Comparison of ENCODE assay signal across 15 cellular contexts in genomic region chr7:151168787-151169162, GRCh38. TPM values are rescaled to one million over a fixed set of nuclear protein-coding genes. Genes with fewer than 3 reads are reported as not detected.
DNase-seq lines count a peak whose midpoint lies in the region; ATAC-seq, FAIRE-seq and TF ChIP-seq lines count a peak whose summit lies in the region.
"Had no signal": no experiment of that assay in that cellular context is flagged by ENCODE, and none has a peak within 500 bp of the region (broad histone marks: within the 10 kb centered on the region; RNA-seq: fewer than 3 reads in every experiment).

No MANE protein-coding gene starts in this region.

- H4K20me1 ChIP-seq in GM23338 (replicated peaks; ENCODE audit: insufficient read depth) (peaks cover 11% of the 10 kb centered on the region), astrocyte (ENCODE audit: insufficient read depth, low read length) (peaks cover 6% of the 10 kb centered on the region)

- H3F3A ChIP-seq in GM23338 (replicated peaks; ENCODE audit: low read depth), result peaks cover 13% of the 10 kb centered on the region; the same call in 1 of the 2 replicates

- H3K27ac Mint-ChIP-seq in CD4-positive, CD25-positive, alpha-beta regulatory T cell, result peak overlapping the region in 1 of 3 donors; percentile 95
- H3K27ac Mint-ChIP-seq in GM23338 (no peak overlapping the region), astrocyte (ENCODE audit: unreplicated experiment) (no peak overlapping the region)
- H3K27ac Mint-ChIP-seq in natural killer cell treated with Interleukin-12 subunit alpha and Interleukin-12 subunit beta and Interleukin-15 and Interleukin-18, amount 100 ng/mL, for 72 hours, result no peak overlapping the region

- H3K27me3 Mint-ChIP-seq in CD4-positive, CD25-positive, alpha-beta regulatory T cell, result peaks cover 48% of the 10 kb centered on the region
- H3K27me3 Mint-ChIP-seq in GM23338 (ENCODE audit: insufficient read depth, low read depth, poor library complexity) (peaks cover 48% of the 10 kb centered on the region), astrocyte (ENCODE audit: low read depth, unreplicated experiment) (peaks cover 53% of the 10 kb centered on the region)
- peaks cover 39 to 41% of the 10 kb centered on the region in 2 donors for H3K27me3 Mint-ChIP-seq in natural killer cell treated with Interleukin-12 subunit alpha and Interleukin-12 subunit beta and Interleukin-15 and Interleukin-18, amount 100 ng/mL, for 72 hours

- FAIRE-seq in astrocyte (lab: Jason Lieb, UNC), result no peak
- FAIRE-seq: GM19239 had no signal

- no peaks in the 10 kb centered on the region for H3K9me3 ChIP-seq in CD4-positive, CD25-positive, alpha-beta regulatory T cell (ENCODE audit: control insufficient read depth in 2 of 2, low read length in 2 of 2)
- H3K9me3 ChIP-seq in astrocyte (ENCODE audit: insufficient read depth, low read depth, low read length), result no peaks in the 10 kb centered on the region
- H3K9me3 ChIP-seq: spleen had no signal

- peaks cover 50% of the 10 kb centered on the region for H3K27me3 ChIP-seq in CD4-positive, CD25-positive, alpha-beta regulatory T cell (ENCODE audit: control insufficient read depth, insufficient read depth, low read length)
- H3K27me3 ChIP-seq in GM23338 (ENCODE audit: insufficient read depth) (peaks cover 98% of the 10 kb centered on the region), astrocyte (ENCODE audit: insufficient read depth, low read length) (peaks cover 73% of the 10 kb centered on the region)

- DNase-seq in CD4-positive, CD25-positive, alpha-beta regulatory T cell, result no peak
- DNase-seq in GM23338 (ENCODE audit: low spot score), result no peak
- DNase-seq in astrocyte (ENCODE audit: low read depth), result no peak
- DNase-seq in natural killer cell treated with Interleukin-12 subunit alpha and Interleukin-12 subunit beta and Interleukin-15 and Interleukin-18, amount 100 ng/mL, for 72 hours (ENCODE audit: low spot score), result no peak
- DNase-seq in effector CD4-positive, alpha-beta T cell, result no peak
- DNase-seq in activated naive CD4-positive, alpha-beta T cell treated with anti-CD3 and anti-CD28 coated beads, Interleukin-2, amount 50 U/mL, for 16 hours, result no peak
- DNase-seq: DMS 273 treated with DMSO at 0.1 percent for 48 hours, hippocampal formation, spleen had no signal

- H3K79me2 ChIP-seq in GM23338 (replicated peaks; ENCODE audit: insufficient read depth) (no peaks in the 10 kb centered on the region), astrocyte (ENCODE audit: insufficient read depth, low read length) (no peaks in the 10 kb centered on the region)

- H3K4me3 ChIP-seq in CD4-positive, CD25-positive, alpha-beta regulatory T cell (ENCODE audit: low read depth, low read length), result no peak overlapping the region
- peak overlapping the region; percentile 65; the same call in 1 of the 2 replicates for H3K4me3 ChIP-seq in GM23338
- no peak overlapping the region for H3K4me3 ChIP-seq in astrocyte (ENCODE audit: insufficient read depth, low read depth, low read length)

- H2AFZ ChIP-seq in GM23338 (no peak overlapping the region; the same call in 1 of the 2 replicates), astrocyte (ENCODE audit: low read depth, low read length) (no peak overlapping the region)

- no peak overlapping the region for H3K9ac ChIP-seq in astrocyte (ENCODE audit: low read length)

- H3K4me2 ChIP-seq in GM23338 (peak overlapping the region; percentile 87), astrocyte (ENCODE audit: low read length) (no peak overlapping the region)

- peaks cover 0 to 17% (median 11%) of the 10 kb centered on the region in 4 donors for H3K4me1 Mint-ChIP-seq in CD4-positive, CD25-positive, alpha-beta regulatory T cell
- H3K4me1 Mint-ChIP-seq in GM23338 (peaks cover 13% of the 10 kb centered on the region), astrocyte (ENCODE audit: low read depth, unreplicated experiment) (peaks cover 3% of the 10 kb centered on the region)
- peaks cover 8 to 12% of the 10 kb centered on the region in 2 donors for H3K4me1 Mint-ChIP-seq in natural killer cell treated with Interleukin-12 subunit alpha and Interleukin-12 subunit beta and Interleukin-15 and Interleukin-18, amount 100 ng/mL, for 72 hours (ENCODE audit: low read depth in 2 of 2)

- H3K27ac ChIP-seq in CD4-positive, CD25-positive, alpha-beta regulatory T cell (ENCODE audit: insufficient read depth, low read length, poor library complexity, severe bottlenecking), result no peak overlapping the region
- H3K27ac ChIP-seq in GM23338 (ENCODE audit: low read depth) (no peak overlapping the region), astrocyte (ENCODE audit: low read depth, low read length) (no peak overlapping the region)
- H3K27ac ChIP-seq: spleen had no signal

- peaks cover 24% of the 10 kb centered on the region for H3K4me1 ChIP-seq in CD4-positive, CD25-positive, alpha-beta regulatory T cell (ENCODE audit: control insufficient read depth, insufficient read depth, low read length, poor library complexity, severe bottlenecking)
- H3K4me1 ChIP-seq in GM23338 (ENCODE audit: insufficient read depth) (peaks cover 10% of the 10 kb centered on the region), astrocyte (ENCODE audit: insufficient read depth, low read length) (peaks cover 3% of the 10 kb centered on the region)

- H3K4me3 Mint-ChIP-seq in CD4-positive, CD25-positive, alpha-beta regulatory T cell, result peak overlapping the region; percentile 34 to 88 (median 82)
- H3K4me3 Mint-ChIP-seq in GM23338, result peak overlapping the region; percentile 73
- H3K4me3 Mint-ChIP-seq in astrocyte (ENCODE audit: unreplicated experiment), result peak overlapping the region; percentile 74
- peak overlapping the region; percentile 85 for H3K4me3 Mint-ChIP-seq in natural killer cell treated with Interleukin-12 subunit alpha and Interleukin-12 subunit beta and Interleukin-15 and Interleukin-18, amount 100 ng/mL, for 72 hours

- TF ChIP-seq CTCF in GM23338 (conservative IDR thresholded peaks at IDR 0.05; ENCODE audit: low read depth in 2 of 2), result no peak
- TF ChIP-seq CTCF in astrocyte (IDR thresholded peaks at IDR 0.05; ENCODE audit: insufficient read depth, low read depth, low read length), result no peak

- peaks cover 8% of the 10 kb centered on the region for H3K36me3 Mint-ChIP-seq in CD4-positive, CD25-positive, alpha-beta regulatory T cell
- H3K36me3 Mint-ChIP-seq in GM23338 (ENCODE audit: low read depth) (peaks cover 10% of the 10 kb centered on the region; the same call in 2 of the 3 replicates), astrocyte (ENCODE audit: low read depth, unreplicated experiment) (no peaks in the 10 kb centered on the region)
- no peaks in the 10 kb centered on the region for H3K36me3 Mint-ChIP-seq in natural killer cell treated with Interleukin-12 subunit alpha and Interleukin-12 subunit beta and Interleukin-15 and Interleukin-18, amount 100 ng/mL, for 72 hours

- H3K36me3 ChIP-seq in CD4-positive, CD25-positive, alpha-beta regulatory T cell (ENCODE audit: control insufficient read depth, insufficient read depth, low read length), result no peaks in the 10 kb centered on the region
- H3K36me3 ChIP-seq in GM23338 (ENCODE audit: insufficient read depth) (no peaks in the 10 kb centered on the region), astrocyte (ENCODE audit: insufficient read depth, low read length) (no peaks in the 10 kb centered on the region)
- H3K36me3 ChIP-seq: spleen had no signal

- peaks cover 0 to 2% (median 0%) of the 10 kb centered on the region in 7 donors for H3K9me3 Mint-ChIP-seq in CD4-positive, CD25-positive, alpha-beta regulatory T cell
- H3K9me3 Mint-ChIP-seq in GM23338 (peaks cover 14% of the 10 kb centered on the region), astrocyte (ENCODE audit: unreplicated experiment) (peaks cover 5% of the 10 kb centered on the region)
- H3K9me3 Mint-ChIP-seq in natural killer cell treated with Interleukin-12 subunit alpha and Interleukin-12 subunit beta and Interleukin-15 and Interleukin-18, amount 100 ng/mL, for 72 hours, result no peaks in the 10 kb centered on the region

- ATAC-seq in CD4-positive, CD25-positive, alpha-beta regulatory T cell (ENCODE audit: low read depth in 2 of 2), result no peak
- ATAC-seq in GM23338 (no peak), HG02759 (IDR thresholded peaks at IDR 0.05; ENCODE audit: unreplicated experiment) (no peak), GM18909 (IDR thresholded peaks at IDR 0.05; ENCODE audit: poor library complexity, unreplicated experiment) (no peak)
- no peak for ATAC-seq in natural killer cell treated with Interleukin-12 subunit alpha and Interleukin-12 subunit beta and Interleukin-15 and Interleukin-18, amount 100 ng/mL, for 72 hours

- no peaks in the 10 kb centered on the region for H3K9me2 ChIP-seq in GM23338 (ENCODE audit: insufficient read depth)

TF ChIP-seq in GM23338, 12 proteins besides CTCF, POLR2A, EP300 and RAD21 (continues in another document):
- TF ChIP-seq STAT1 (IDR thresholded peaks at IDR 0.05; ENCODE audit: unreplicated experiment), result no peak

RNA-seq across cellular contexts. Expression of gene GBX1, which starts 1.3 kb away (rescaled TPM):
- not detected for total RNA-seq in CD4-positive, CD25-positive, alpha-beta regulatory T cell
- polyA plus RNA-seq in CD4-positive, CD25-positive, alpha-beta regulatory T cell, result not detected
- 0.24 and 1.8 TPM in 2 replicates for total RNA-seq in GM23338 (2014; rRNA removed; shearing (Covaris generic))
- polyA plus RNA-seq in GM23338 (2016; fragmentation: Nextera tagmentation; extraction: Ambion mirVana), result not detected in 2 replicates
- not detected in 2 replicates for total RNA-seq in astrocyte
- total RNA-seq in natural killer cell treated with Interleukin-12 subunit alpha and Interleukin-12 subunit beta and Interleukin-15 and Interleukin-18, amount 100 ng/mL, for 72 hours, result not detected
- total RNA-seq: left colon; mucosa of gallbladder; spleen; T-helper 1 cell treated with Interleukin-12 subunit alpha and Interleukin-12 subunit beta and Interleukin-4 antibody, amounts not matched to agents 30 ng/mL and 1 ng/mL, for 36 hours had no signal
- polyA plus RNA-seq: spleen had no signal

RNA-seq across cellular contexts. Expression of gene ASB10, which starts 18.3 kb away (rescaled TPM):
- total RNA-seq in CD4-positive, CD25-positive, alpha-beta regulatory T cell, result not detected
- polyA plus RNA-seq in CD4-positive, CD25-positive, alpha-beta regulatory T cell, result not detected
- not detected in 2 replicates for total RNA-seq in GM23338 (2014; rRNA removed; shearing (Covaris generic))
- polyA plus RNA-seq in GM23338 (2016; fragmentation: Nextera tagmentation; extraction: Ambion mirVana), result not detected in 2 replicates
- not detected in 2 replicates for total RNA-seq in astrocyte
- not detected for total RNA-seq in natural killer cell treated with Interleukin-12 subunit alpha and Interleukin-12 subunit beta and Interleukin-15 and Interleukin-18, amount 100 ng/mL, for 72 hours
- total RNA-seq: left colon; mucosa of gallbladder; spleen; T-helper 1 cell treated with Interleukin-12 subunit alpha and Interleukin-12 subunit beta and Interleukin-4 antibody, amounts not matched to agents 30 ng/mL and 1 ng/mL, for 36 hours had no signal
- polyA plus RNA-seq: spleen had no signal

RNA-seq across cellular contexts. Expression of gene H2BK1, which starts 41.5 kb away (rescaled TPM):
- total RNA-seq in CD4-positive, CD25-positive, alpha-beta regulatory T cell, result 3.8 TPM
- polyA plus RNA-seq in CD4-positive, CD25-positive, alpha-beta regulatory T cell, result not detected
- not detected in 2 replicates for total RNA-seq in GM23338 (2014; rRNA removed; shearing (Covaris generic))
- polyA plus RNA-seq in GM23338 (2016; fragmentation: Nextera tagmentation; extraction: Ambion mirVana), result not detected in 2 replicates
- not detected in 2 replicates for total RNA-seq in astrocyte
- total RNA-seq in natural killer cell treated with Interleukin-12 subunit alpha and Interleukin-12 subunit beta and Interleukin-15 and Interleukin-18, amount 100 ng/mL, for 72 hours, result not detected
- total RNA-seq: left colon, mucosa of gallbladder, spleen had no signal

RNA-seq across cellular contexts. Expression of gene ABCF2, which starts 58.2 kb away (rescaled TPM):
- total RNA-seq in CD4-positive, CD25-positive, alpha-beta regulatory T cell, result 16.3 TPM
- polyA plus RNA-seq in CD4-positive, CD25-positive, alpha-beta regulatory T cell, result 10 to 100 TPM; 25.9 to 31.4 (median 29.7) TPM
- total RNA-seq in GM23338 (2014; rRNA removed; shearing (Covaris generic)), result 47.9 and 58.7 TPM in 2 replicates
- polyA plus RNA-seq in GM23338 (2016; fragmentation: Nextera tagmentation; extraction: Ambion mirVana), result 17.8 and 18.7 TPM in 2 replicates
- 53.2 and 54.3 TPM in 2 replicates for total RNA-seq in astrocyte
- 100 to 1,000 TPM in 1 of 2 donors, 10 to 100 TPM in 1; 68.4 to 118 TPM for total RNA-seq in natural killer cell treated with Interleukin-12 subunit alpha and Interleukin-12 subunit beta and Interleukin-15 and Interleukin-18, amount 100 ng/mL, for 72 hours
